ENCODE assay signal across 1 cellular context in genomic region chr20:41094656-41095055, GRCh38.
TF ChIP-seq lines count a peak whose summit lies in the region.

No MANE protein-coding gene starts in this region.

TF ChIP-seq in SK-N-SH treated with all-trans-retinoic acid at 6 μM for 48 hours, 23 proteins besides CTCF, POLR2A, EP300 and RAD21 (continued from another document):
- TF ChIP-seq CSRNP3 (CRISPR knock-in tag; IDR thresholded peaks at IDR 0.05): no peak
